ENCODE assay signal across 24 cellular contexts in the genomic region with DNA sequence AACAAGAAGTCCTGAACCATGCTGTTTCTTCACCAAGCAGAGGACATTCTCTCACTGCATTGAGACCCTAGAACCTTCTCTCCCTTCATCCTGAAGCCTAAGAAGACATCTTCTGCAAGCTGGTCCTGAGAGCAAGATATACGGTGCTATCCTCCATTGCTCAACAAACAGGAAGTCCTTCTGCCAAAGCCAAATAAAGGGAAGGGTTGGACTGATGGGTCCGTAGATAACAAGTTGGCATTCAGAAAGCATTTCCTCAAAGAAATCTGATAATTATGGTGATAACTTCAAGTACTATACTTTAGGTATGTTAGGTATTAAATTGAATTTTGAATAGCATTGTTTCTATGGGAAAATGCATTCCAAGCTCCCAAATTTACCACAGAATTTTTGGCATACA. TPM values are rescaled to one million over a fixed set of nuclear protein-coding genes. Genes with fewer than 3 reads are reported as not detected.
A peak's percentile ranks its signal among the peaks of the same experiment; 100 is the strongest.
DNase-seq lines count a peak whose midpoint lies in the region; ATAC-seq, FAIRE-seq and TF ChIP-seq lines count a peak whose summit lies in the region.
"Had no signal": no experiment of that assay in that cellular context is flagged by ENCODE, and none has a peak within 500 bp of the region (broad histone marks: within the 10 kb centered on the region; RNA-seq: fewer than 3 reads in every experiment).

No MANE protein-coding gene starts in this region.

- no peak overlapping the region for H3K27ac ChIP-seq in keratinocyte (ENCODE audit: control insufficient read depth, insufficient read depth, low read length)
- H3K27ac ChIP-seq in stomach = no peak overlapping the region
- H3K27ac ChIP-seq: SJSA1 had no signal

- peak overlapping the region; percentile 9; the same call in 1 of the 2 replicates for H2AFZ ChIP-seq in Loucy (ENCODE audit: low read length)
- peak overlapping the region; percentile 75 for H2AFZ ChIP-seq in keratinocyte (ENCODE audit: control insufficient read depth, low read length)

- no peak for TF ChIP-seq CTCF in Loucy (conservative IDR thresholded peaks at IDR 0.05; ENCODE audit: low read length)
- no peak for TF ChIP-seq CTCF in keratinocyte (optimal IDR thresholded peaks at IDR 0.05 in 1 of 3, IDR thresholded peaks at IDR 0.05 in 1 of 3, conservative IDR thresholded peaks at IDR 0.05 in 1 of 3; ENCODE audit: extremely low read depth in 1 of 3, insufficient read depth in 2 of 3, low read length in 3 of 3)
- TF ChIP-seq CTCF in stomach (IDR thresholded peaks at IDR 0.05) = no peak

- intact Hi-C loops in stomach (cut with DNase I; ENCODE audit: low total_unique reads) = no loop called here

- H3K4me1 ChIP-seq in Loucy (ENCODE audit: insufficient read depth, low read length, poor library complexity, severe bottlenecking) (peaks cover 2% of the 10 kb centered on the region), keratinocyte (ENCODE audit: control insufficient read depth, extremely low read depth, insufficient read depth, low read length) (no peaks in the 10 kb centered on the region), stomach (no peaks in the 10 kb centered on the region)
- H3K4me1 ChIP-seq: BE2C, SJSA1 had no signal

- H3K27me3 ChIP-seq in Loucy (ENCODE audit: insufficient read depth, low read length, poor library complexity, severe bottlenecking) (no peaks in the 10 kb centered on the region), keratinocyte (ENCODE audit: control insufficient read depth, extremely low read depth, insufficient read depth, low read length) (no peaks in the 10 kb centered on the region), stomach (no peaks in the 10 kb centered on the region)
- H3K27me3 ChIP-seq: BE2C, SJSA1 had no signal

- no peak overlapping the region for H3K4me2 ChIP-seq in Loucy (ENCODE audit: low read depth, low read length, poor library complexity, severe bottlenecking)
- H3K4me2 ChIP-seq in keratinocyte (ENCODE audit: control insufficient read depth, extremely low read depth, insufficient read depth, low read depth, low read length) = no peak overlapping the region

- 26 to 38% (median 30%) methylated on average over 2 of the region's 2 CpGs for WGBS in stomach, 5 donors

- dilution Hi-C loops in keratinocyte (cut with MboI; ENCODE audit: extremely low pct_ligation_motif_present, low sequenced_read_pairs) = no loop called here

- no peak for ATAC-seq in GM18870 (IDR thresholded peaks at IDR 0.05; ENCODE audit: unreplicated experiment)
- ATAC-seq: Right ventricle myocardium inferior had no signal

- no peak overlapping the region for H3K9ac ChIP-seq in Loucy (ENCODE audit: low read depth, low read length, poor library complexity, severe bottlenecking)
- H3K9ac ChIP-seq in keratinocyte (ENCODE audit: control insufficient read depth, extremely low read depth, insufficient read depth, low read length) = no peak overlapping the region

- no peaks in the 10 kb centered on the region for H3K9me2 ChIP-seq in Loucy (replicated peaks; ENCODE audit: low read depth, low read length)

- no peaks in the 10 kb centered on the region for H3F3A ChIP-seq in Loucy (ENCODE audit: low read depth)

- H3K79me2 ChIP-seq in Loucy (ENCODE audit: insufficient read depth, low read length) = no peaks in the 10 kb centered on the region
- H3K79me2 ChIP-seq in keratinocyte (ENCODE audit: control insufficient read depth, insufficient read depth, low read length) = no peaks in the 10 kb centered on the region

- H3K9me1 ChIP-seq in keratinocyte (ENCODE audit: control insufficient read depth, extremely low read depth, insufficient read depth, low read length) = no peaks in the 10 kb centered on the region

- FAIRE-seq in keratinocyte (lab: Jason Lieb, UNC) = no peak
- FAIRE-seq: GM12891 had no signal

- DNase-seq in EH (ENCODE audit: low read depth) (peak; percentile 10), SKM-1 treated with dmso at 0.1 percent for 144 hours (lab: John Stamatoyannopoulos, UW; ENCODE audit: unreplicated experiment) (peak; percentile 54), keratinocyte (ENCODE audit: low read depth, low spot score) (no peak), HPDE6-E6E7 (ENCODE audit: extremely low spot score) (no peak), stomach (no peak)
- DNase-seq: BE2C; CD4-positive, CD25-positive, alpha-beta regulatory T cell; DND-41; H9; HFFc6; Karpas-422; NCI-H1105 treated with DMSO at 0.1 percent for 48 hours; NCI-H2029 treated with DMSO at 0.1 percent for 48 hours; NCI-H226; NCI-H510A treated with DMSO at 0.1 percent for 48 hours; NCI-H82; T-helper 2 cell had no signal

- no peaks in the 10 kb centered on the region for H4K20me1 ChIP-seq in Loucy (ENCODE audit: insufficient read depth, low read length, poor library complexity, severe bottlenecking)
- H4K20me1 ChIP-seq in keratinocyte (ENCODE audit: control insufficient read depth, extremely low read depth, insufficient read depth, low read length) = no peaks in the 10 kb centered on the region

- H3K36me3 ChIP-seq in Loucy (ENCODE audit: insufficient read depth, low read length) = no peaks in the 10 kb centered on the region
- H3K36me3 ChIP-seq in keratinocyte (ENCODE audit: control insufficient read depth in 2 of 2, extremely low read depth in 1 of 2, insufficient read depth in 2 of 2, low read length in 2 of 2) = no peaks in the 10 kb centered on the region
- no peaks in the 10 kb centered on the region for H3K36me3 ChIP-seq in stomach
- H3K36me3 ChIP-seq: BE2C, SJSA1 had no signal

- H3K4me3 ChIP-seq in Loucy (ENCODE audit: low read length, poor library complexity, severe bottlenecking) (no peak overlapping the region), keratinocyte (ENCODE audit: control insufficient read depth in 2 of 3, extremely low read depth in 1 of 3, insufficient read depth in 2 of 3, low read depth in 1 of 3, low read length in 3 of 3) (no peak overlapping the region), stomach (no peak overlapping the region)
- H3K4me3 ChIP-seq: SJSA1 had no signal

- H3K9me3 ChIP-seq in Loucy (ENCODE audit: insufficient read depth, low read depth, low read length) = no peaks in the 10 kb centered on the region
- no peaks in the 10 kb centered on the region for H3K9me3 ChIP-seq in keratinocyte (ENCODE audit: control insufficient read depth, low read depth, low read length)
- no peaks in the 10 kb centered on the region for H3K9me3 ChIP-seq in stomach
- H3K9me3 ChIP-seq: BE2C, SJSA1 had no signal

- no peak for TF ChIP-seq POLR2A in stomach (IDR thresholded peaks at IDR 0.05)

- no peak for TF ChIP-seq EP300 in stomach (IDR thresholded peaks at IDR 0.05)

RNA-seq across cellular contexts. Expression of a gene that starts 23.3 kb away (rescaled TPM):
- 1.4 to 4.2 TPM (median 2.3 TPM) in 3 replicates for polyA plus RNA-seq in keratinocyte
- polyA plus RNA-seq in keratinocyte (2011; ENCODE audit: low read depth) = 15.0 TPM
- 2.1 and 3.0 TPM in 2 replicates for polyA plus RNA-seq in keratinocyte (2011; cell fraction: cytosol; rRNA removed)
- 4.6 and 7.7 TPM in 2 replicates for polyA plus RNA-seq in keratinocyte (2011; cell fraction: nucleus; rRNA removed)
- polyA plus RNA-seq in keratinocyte (2012; ENCODE audit: low replicate concordance) = 3.2 and 3.5 TPM in 2 replicates
- 0.30 to 1.9 TPM (median 0.73 TPM) in 3 replicates for polyA minus RNA-seq in keratinocyte
- polyA minus RNA-seq in keratinocyte (2011; cell fraction: cytosol; rRNA and poly(A)+ RNA removed) = 2.3 TPM
- 1.2 and 1.9 TPM in 2 replicates for polyA minus RNA-seq in keratinocyte (2011; cell fraction: nucleus; rRNA and poly(A)+ RNA removed)
- 10 to 100 TPM in 1 of 5 donors, 1 to 10 TPM in 2, not detected in 2; 3.9 to 32.7 (median 5.7) TPM for total RNA-seq in stomach
- polyA plus RNA-seq in stomach = 1 to 10 TPM in 2 of 3 donors, under 1 TPM in 1; 0.62 to 2.7 (median 1.3) TPM
- total RNA-seq: OCI-LY7, SJSA1 had no signal
- polyA plus RNA-seq: CD4-positive, CD25-positive, alpha-beta regulatory T cell; IgD-negative memory B cell had no signal

Comparison
In these comparisons a context has a peak if more than half of its experiments do, and no peak if none do; other contexts are left out.
1. DNase-seq: peak in EH (single experiment) and SKM-1 treated with dmso at 0.1 percent for 144 hours (single experiment); none in keratinocyte (single experiment), HPDE6-E6E7 (single experiment) and stomach (single experiment).